13 cellular contexts compared by ENCODE assay signal in genomic region chr21:45768011-45768740, GRCh38.
A peak's percentile ranks its signal among the peaks of the same experiment; 100 is the strongest.
DNase-seq lines count a peak whose midpoint lies in the region; ATAC-seq and TF ChIP-seq lines count a peak whose summit lies in the region.
"Had no signal": no experiment of that assay in that cellular context is flagged by ENCODE, and none has a peak within 500 bp of the region (broad histone marks: within the 10 kb centered on the region; RNA-seq: fewer than 3 reads in every experiment).

No MANE protein-coding gene starts in this region.

- H3K27me3 ChIP-seq in gastrocnemius medialis = no peaks in the 10 kb centered on the region
- no peaks in the 10 kb centered on the region for H3K27me3 ChIP-seq in transverse colon

- H3K4me1 ChIP-seq in gastrocnemius medialis (no peaks in the 10 kb centered on the region), transverse colon (no peaks in the 10 kb centered on the region)
- H3K4me1 ChIP-seq: Caco-2 had no signal

- DNase-seq in activated T-cell treated with anti-CD3 and anti-CD28 coated beads for 48 hours (ENCODE audit: low read depth) = peak; percentile 59
- DNase-seq in fibroblast of pulmonary artery (ENCODE audit: low read depth) = peak; percentile 35
- DNase-seq in stimulated activated CD4-positive, alpha-beta T cell treated with anti-CD3 and anti-CD28 coated beads, TNF-alpha, amount 100 ng/mL, for 48 hours (ENCODE audit: low read depth in 3 of 3) = peak; percentile 21 to 65 (median 41)
- no peak for DNase-seq in gastrocnemius medialis
- no peak for DNase-seq in iPS-NIHi11 (ENCODE audit: low spot score)
- no peak for DNase-seq in transverse colon
- DNase-seq: mammary epithelial cell, NCI-H146 had no signal

- H3K36me3 ChIP-seq in KOPT-K1 (ENCODE audit: insufficient read depth, low read length) (no peaks in the 10 kb centered on the region), gastrocnemius medialis (no peaks in the 10 kb centered on the region), transverse colon (no peaks in the 10 kb centered on the region)

- ATAC-seq in GM19351 (IDR thresholded peaks at IDR 0.05; ENCODE audit: unreplicated experiment) (no peak), gastrocnemius medialis (no peak)

- TF ChIP-seq POLR2A in gastrocnemius medialis (IDR thresholded peaks at IDR 0.05) (no peak), transverse colon (IDR thresholded peaks at IDR 0.05) (no peak)

- H3K4me3 ChIP-seq in fibroblast of pulmonary artery (replicated peaks; ENCODE audit: low read depth, low read length) = no peak overlapping the region
- H3K4me3 ChIP-seq in gastrocnemius medialis = no peak overlapping the region
- no peak overlapping the region for H3K4me3 ChIP-seq in transverse colon
- H3K4me3 ChIP-seq: GM12878, skin epidermis had no signal

- peak overlapping the region; percentile 60 for H3K27ac ChIP-seq in KOPT-K1 (ENCODE audit: low read depth, low read length, poor library complexity, severe bottlenecking)
- H3K27ac ChIP-seq in gastrocnemius medialis = no peak overlapping the region
- no peak overlapping the region for H3K27ac ChIP-seq in transverse colon

- TF ChIP-seq CTCF in fibroblast of pulmonary artery (IDR thresholded peaks at IDR 0.05; ENCODE audit: low read length, missing control alignments) = no peak
- TF ChIP-seq CTCF in gastrocnemius medialis (IDR thresholded peaks at IDR 0.05 in 4 of 5, conservative IDR thresholded peaks at IDR 0.05 in 1 of 5) = no peak
- TF ChIP-seq CTCF in transverse colon (IDR thresholded peaks at IDR 0.05) = no peak

- intact Hi-C loops in gastrocnemius medialis (cut with DNase I; ENCODE audit: low total_unique reads) = no loop called here
- intact Hi-C loops in transverse colon (cut with DNase I; ENCODE audit: low total_unique reads) = no loop called here

- no peak for TF ChIP-seq EP300 in transverse colon (IDR thresholded peaks at IDR 0.05; ENCODE audit: low read depth)

- 35% methylated on average over 10 of the region's 11 CpGs; no CpG with 5 or more reads in 1 of the 2 donors for WGBS in transverse colon (ENCODE audit: low coverage in 1 of 2), 2 donors

- in situ Hi-C loops in gastrocnemius medialis (cut with MboI; ENCODE audit: low sequenced_read_pairs in 4 of 4) = no loop called here
- in situ Hi-C loops in transverse colon (cut with MboI; ENCODE audit: low pct_ligation_motif_present in 1 of 4, low pct_unique_long_range_greater_than_20kb in 1 of 4, low sequenced_read_pairs in 3 of 4) = no loop called here

- H3K9me3 ChIP-seq in KOPT-K1 (ENCODE audit: insufficient read depth, low read length, poor library complexity, severe bottlenecking) = peaks cover 2% of the 10 kb centered on the region
- no peaks in the 10 kb centered on the region for H3K9me3 ChIP-seq in gastrocnemius medialis
- no peaks in the 10 kb centered on the region for H3K9me3 ChIP-seq in transverse colon
- H3K9me3 ChIP-seq: Caco-2 had no signal

Comparison
In these comparisons a context has a peak if more than half of its experiments do, and no peak if none do; other contexts are left out.
1. DNase-seq: peak in activated T-cell treated with anti-CD3 and anti-CD28 coated beads for 48 hours (single experiment), fibroblast of pulmonary artery (single experiment) and stimulated activated CD4-positive, alpha-beta T cell treated with anti-CD3 and anti-CD28 coated beads, TNF-alpha, amount 100 ng/mL, for 48 hours (3 of 3); none in gastrocnemius medialis (0 of 2), iPS-NIHi11 (single experiment) and transverse colon (single experiment).